In the genomic region with DNA sequence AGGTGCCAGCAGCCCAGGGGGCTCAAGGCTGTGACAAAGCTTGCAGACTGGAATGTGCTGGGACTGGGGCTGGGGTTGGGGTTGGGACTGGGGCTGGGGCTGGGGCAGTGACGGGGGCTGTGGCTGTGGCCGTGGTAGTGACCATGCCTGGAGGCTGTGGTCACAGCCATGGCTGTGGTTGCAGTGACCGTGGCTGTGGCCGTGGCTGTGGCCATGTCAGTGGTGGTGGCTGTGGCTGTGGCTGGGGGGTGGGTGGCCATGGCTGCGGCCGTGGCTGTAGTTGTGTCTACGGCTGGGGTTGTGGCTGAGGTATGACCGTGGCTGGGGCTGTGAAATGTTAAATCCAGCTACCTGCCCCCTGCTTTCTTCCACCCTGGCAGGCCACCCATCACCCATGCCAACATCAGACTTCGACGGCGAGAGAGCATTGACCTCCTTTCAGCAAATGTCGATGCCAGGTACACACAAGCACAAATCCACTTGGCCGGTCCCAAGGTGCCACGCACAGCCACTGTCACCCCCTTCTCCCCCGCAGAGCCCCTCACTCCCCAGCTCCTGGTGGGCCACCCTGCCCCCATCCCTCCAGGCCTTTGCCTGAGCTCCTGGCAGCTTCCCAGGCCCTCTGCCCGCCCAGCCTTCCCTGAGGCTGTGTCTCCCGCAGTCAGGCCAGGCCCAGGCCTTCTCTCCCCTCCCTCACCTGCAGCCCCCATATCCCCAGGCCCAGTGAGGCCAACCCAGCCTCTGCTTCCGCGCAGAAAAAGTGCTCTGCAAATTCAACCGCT, we compare ENCODE assay signal across 1 cellular context.
TF ChIP-seq lines count a peak whose summit lies in the region.

No MANE protein-coding gene starts in this region.

TF ChIP-seq in H1, 55 proteins besides CTCF, POLR2A, EP300 and RAD21:
- TF ChIP-seq EZH2 (IDR thresholded peaks at IDR 0.05; ENCODE audit: low read depth, low read length, severe bottlenecking) (no peak), FOSL1 (IDR thresholded peaks at IDR 0.05; ENCODE audit: insufficient read depth, low read depth, low read length) (peak; percentile 57; the same call in 1 of the 2 replicates), EGR1 (IDR thresholded peaks at IDR 0.05; ENCODE audit: borderline replicate concordance, low read depth, low read length) (peak; percentile 75)
- TF ChIP-seq, protein P1, sequence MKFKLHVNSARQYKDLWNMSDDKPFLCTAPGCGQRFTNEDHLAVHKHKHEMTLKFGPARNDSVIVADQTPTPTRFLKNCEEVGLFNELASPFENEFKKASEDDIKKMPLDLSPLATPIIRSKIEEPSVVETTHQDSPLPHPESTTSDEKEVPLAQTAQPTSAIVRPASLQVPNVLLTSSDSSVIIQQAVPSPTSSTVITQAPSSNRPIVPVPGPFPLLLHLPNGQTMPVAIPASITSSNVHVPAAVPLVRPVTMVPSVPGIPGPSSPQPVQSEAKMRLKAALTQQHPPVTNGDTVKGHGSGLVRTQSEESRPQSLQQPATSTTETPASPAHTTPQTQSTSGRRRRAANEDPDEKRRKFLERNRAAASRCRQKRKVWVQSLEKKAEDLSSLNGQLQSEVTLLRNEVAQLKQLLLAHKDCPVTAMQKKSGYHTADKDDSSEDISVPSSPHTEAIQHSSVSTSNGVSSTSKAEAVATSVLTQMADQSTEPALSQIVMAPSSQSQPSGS (IDR thresholded peaks at IDR 0.05; ENCODE audit: low read length): no peak
